In genomic region chr12:124680863-124681778, GRCh38 we compare ENCODE assay signal across 8 cellular contexts.
DNase-seq lines count a peak whose midpoint lies in the region; ATAC-seq and TF ChIP-seq lines count a peak whose summit lies in the region.

No MANE protein-coding gene starts in this region.

- H3K4me1 ChIP-seq in uterus, result peaks cover 0 to 17% of the 10 kb centered on the region in 2 donors

- TF ChIP-seq POLR2A in uterus (IDR thresholded peaks at IDR 0.05), result no peak

- H3K36me3 Mint-ChIP-seq in activated T-cell treated with anti-CD3 and anti-CD28 coated beads, Interleukin-2, amount 50 U/mL, for 72 hours (ENCODE audit: insufficient read depth in 2 of 2), result no peaks in the 10 kb centered on the region
- no peaks in the 10 kb centered on the region for H3K36me3 Mint-ChIP-seq in activated T-cell treated with anti-CD3 and anti-CD28 coated beads, Interleukin-2, amount 50 U/mL, for 24 hours (ENCODE audit: low read depth)

- H3K4me3 Mint-ChIP-seq in activated T-cell treated with anti-CD3 and anti-CD28 coated beads, Interleukin-2, amount 50 U/mL, for 72 hours, result no peak overlapping the region
- no peak overlapping the region for H3K4me3 Mint-ChIP-seq in activated T-cell treated with anti-CD3 and anti-CD28 coated beads, Interleukin-2, amount 50 U/mL, for 24 hours

- H3K4me3 ChIP-seq in cardiac fibroblast (replicated peaks in 1 of 2; ENCODE audit: low read depth in 2 of 2, low read length in 2 of 2) (no peak overlapping the region), uterus (no peak overlapping the region)

- DNase-seq in activated T-cell treated with anti-CD3 and anti-CD28 coated beads, Interleukin-2, amount 50 U/mL, for 72 hours, result peak in 1 of 2 donors; percentile 18
- DNase-seq in activated T-cell treated with anti-CD3 and anti-CD28 coated beads, Interleukin-2, amount 50 U/mL, for 24 hours, result no peak
- DNase-seq in NOMO-1 treated with dmso at 0.1 percent for 144 hours (lab: John Stamatoyannopoulos, UW; ENCODE audit: unreplicated experiment) (peak; percentile 89), cardiac fibroblast (ENCODE audit: low read depth in 2 of 2) (peak; percentile 70 to 98), lung microvascular endothelial cell (ENCODE audit: low read depth in 2 of 2) (peak; percentile 88 to 95), uterus (peak; percentile 55 to 73), GM19238 (ENCODE audit: insufficient read length, low spot score) (no peak), NCI-H1436 (lab: John Stamatoyannopoulos, UW) (no peak)

- no peaks in the 10 kb centered on the region for H3K9me3 Mint-ChIP-seq in activated T-cell treated with anti-CD3 and anti-CD28 coated beads, Interleukin-2, amount 50 U/mL, for 72 hours
- no peaks in the 10 kb centered on the region for H3K9me3 Mint-ChIP-seq in activated T-cell treated with anti-CD3 and anti-CD28 coated beads, Interleukin-2, amount 50 U/mL, for 24 hours

- peak overlapping the region; percentile 84 to 89 for H3K27ac ChIP-seq in uterus

- no peak overlapping the region for H3K27ac Mint-ChIP-seq in activated T-cell treated with anti-CD3 and anti-CD28 coated beads, Interleukin-2, amount 50 U/mL, for 72 hours
- no peak overlapping the region for H3K27ac Mint-ChIP-seq in activated T-cell treated with anti-CD3 and anti-CD28 coated beads, Interleukin-2, amount 50 U/mL, for 24 hours

- peaks cover 33% of the 10 kb centered on the region for H3K4me1 Mint-ChIP-seq in activated T-cell treated with anti-CD3 and anti-CD28 coated beads, Interleukin-2, amount 50 U/mL, for 72 hours (ENCODE audit: low read depth)
- peaks cover 15% of the 10 kb centered on the region for H3K4me1 Mint-ChIP-seq in activated T-cell treated with anti-CD3 and anti-CD28 coated beads, Interleukin-2, amount 50 U/mL, for 24 hours (ENCODE audit: low read depth)

- H3K27me3 ChIP-seq in uterus, result no peaks in the 10 kb centered on the region

- peaks cover 12% of the 10 kb centered on the region for H3K27me3 Mint-ChIP-seq in activated T-cell treated with anti-CD3 and anti-CD28 coated beads, Interleukin-2, amount 50 U/mL, for 72 hours (ENCODE audit: low read depth)
- no peaks in the 10 kb centered on the region for H3K27me3 Mint-ChIP-seq in activated T-cell treated with anti-CD3 and anti-CD28 coated beads, Interleukin-2, amount 50 U/mL, for 24 hours

- no peaks in the 10 kb centered on the region for H3K9me3 ChIP-seq in uterus

- no peaks in the 10 kb centered on the region for H3K36me3 ChIP-seq in uterus

- intact Hi-C loops in uterus (cut with DNase I; ENCODE audit: low total_unique reads), result no loop called here

- peak; percentile 59 to 68 for ATAC-seq in activated T-cell treated with anti-CD3 and anti-CD28 coated beads, Interleukin-2, amount 50 U/mL, for 72 hours (replicated peaks in 1 of 2)

- peak; percentile 39 for TF ChIP-seq CTCF in cardiac fibroblast (IDR thresholded peaks at IDR 0.05; ENCODE audit: low read depth, low read length)
- peak in 1 of 4 experiments; percentile 29 for TF ChIP-seq CTCF in uterus (IDR thresholded peaks at IDR 0.05)

Comparison
In these comparisons a context has a peak if more than half of its experiments do, and no peak if none do; other contexts are left out.
1. DNase-seq: peak in NOMO-1 treated with dmso at 0.1 percent for 144 hours (single experiment), cardiac fibroblast (2 of 2), lung microvascular endothelial cell (2 of 2) and uterus (2 of 2); none in activated T-cell treated with anti-CD3 and anti-CD28 coated beads, Interleukin-2, amount 50 U/mL, for 24 hours (single experiment), GM19238 (single experiment) and NCI-H1436 (single experiment).